Comparison of ENCODE assay signal across 12 cellular contexts in the genomic region with DNA sequence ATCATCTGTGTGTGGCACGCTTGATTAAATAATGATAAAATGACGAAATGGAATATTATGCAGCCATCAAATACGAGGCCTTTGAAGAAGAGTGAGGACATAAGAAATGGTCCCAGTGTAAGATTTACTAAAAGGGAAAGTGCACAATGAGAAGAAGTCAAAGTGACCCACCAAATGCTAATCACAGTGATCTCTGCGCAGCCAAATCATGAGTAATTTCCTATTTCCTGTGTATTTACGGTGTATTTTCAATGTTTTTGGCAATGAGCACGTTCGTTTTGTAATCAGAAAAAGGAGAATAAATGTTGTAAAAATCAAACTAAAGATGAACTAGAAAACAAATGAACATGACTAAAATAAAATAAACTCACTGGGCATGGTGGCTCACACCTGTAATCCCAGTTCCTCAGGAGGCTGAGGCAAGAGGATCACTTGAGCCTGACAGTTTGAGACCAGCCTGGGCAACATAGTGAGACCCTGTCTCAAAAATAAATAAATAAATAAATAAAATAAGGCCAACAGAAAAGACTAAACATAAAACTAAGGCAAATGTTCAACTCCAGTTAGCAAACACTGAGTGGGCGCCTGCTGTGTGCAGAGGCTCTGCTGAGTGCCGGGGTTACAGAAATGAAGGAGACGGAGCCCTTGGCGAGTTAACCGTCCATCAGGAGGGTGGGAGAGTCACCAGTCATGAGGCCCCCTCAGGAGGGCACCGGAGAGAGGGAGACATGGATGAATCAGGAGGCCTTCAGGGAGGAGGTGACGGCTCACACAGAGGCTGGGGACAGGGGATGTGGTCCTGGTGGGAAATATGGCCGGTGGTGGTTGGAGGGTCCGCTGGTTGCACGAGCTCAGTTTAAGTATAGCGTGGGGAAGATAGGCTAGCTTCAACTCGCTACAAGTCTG. TPM values are rescaled to one million over a fixed set of nuclear protein-coding genes. Genes with fewer than 3 reads are reported as not detected.
DNase-seq lines count a peak whose midpoint lies in the region; TF ChIP-seq lines count a peak whose summit lies in the region.
"Had no signal": no experiment of that assay in that cellular context is flagged by ENCODE, and none has a peak within 500 bp of the region (broad histone marks: within the 10 kb centered on the region; RNA-seq: fewer than 3 reads in every experiment).

No MANE protein-coding gene starts in this region.

- peak overlapping the region; percentile 29; the same call in 1 of the 2 replicates for H3K27ac ChIP-seq in WERI-Rb-1

- H3K27me3 ChIP-seq in WERI-Rb-1 (ENCODE audit: insufficient read depth, low read depth, severe bottlenecking), result no peaks in the 10 kb centered on the region

- no peaks in the 10 kb centered on the region for H3K9me3 ChIP-seq in WERI-Rb-1 (ENCODE audit: severe bottlenecking)
- H3K9me3 ChIP-seq: HAP-1 had no signal

- H3K4me3 ChIP-seq in WERI-Rb-1 (ENCODE audit: low read depth, low read length), result no peak overlapping the region
- no peak overlapping the region for H3K4me3 ChIP-seq in foreskin fibroblast (ENCODE audit: low read depth in 1 of 2, low read length in 2 of 2)
- H3K4me3 ChIP-seq: HAP-1 had no signal

- H3K36me3 ChIP-seq in WERI-Rb-1, result no peaks in the 10 kb centered on the region
- H3K36me3 ChIP-seq: HAP-1 had no signal

- TF ChIP-seq CTCF in WERI-Rb-1 (IDR thresholded peaks at IDR 0.05; ENCODE audit: low read depth, low read length) (no peak), foreskin fibroblast (IDR thresholded peaks at IDR 0.05; ENCODE audit: low read depth, low read length) (no peak)

- DNase-seq in EH (ENCODE audit: low read depth), result peak; percentile 73
- no peak for DNase-seq in WERI-Rb-1
- DNase-seq in foreskin fibroblast, result peak; percentile 65 to 68
- DNase-seq in pulmonary artery endothelial cell (ENCODE audit: low read depth, low spot score), result peak; percentile 85
- no peak for DNase-seq in UCSD-AML1 (lab: John Stamatoyannopoulos, UW; ENCODE audit: unreplicated experiment)
- no peak for DNase-seq in NCI-H1048 (lab: John Stamatoyannopoulos, UW)
- no peak for DNase-seq in hippocampal formation (lab: John Stamatoyannopoulos, UW)
- no peak for DNase-seq in NCI-H2107 treated with DMSO at 0.1 percent for 48 hours (lab: John Stamatoyannopoulos, UW; ENCODE audit: unreplicated experiment)
- DNase-seq: activated T-cell treated with anti-CD3 and anti-CD28 coated beads, Interleukin-2, amount 50 U/mL, for 24 hours; DMS53; NCI-H2171 had no signal

RNA-seq across cellular contexts. Expression of gene CBX7, which starts 26.0 kb away (rescaled TPM):
- 2.7 and 4.0 TPM in 2 replicates for total RNA-seq in pulmonary artery endothelial cell

Comparison
In these comparisons a context has a peak if more than half of its experiments do, and no peak if none do; other contexts are left out.
1. DNase-seq: peak in EH (single experiment), foreskin fibroblast (2 of 2) and pulmonary artery endothelial cell (single experiment); none in WERI-Rb-1 (single experiment), UCSD-AML1 (single experiment), NCI-H1048 (single experiment), hippocampal formation (0 of 2) and NCI-H2107 treated with DMSO at 0.1 percent for 48 hours (single experiment).